ENCODE assay signal across 8 cellular contexts in genomic region chr19:343941-344624, GRCh38. TPM values are rescaled to one million over a fixed set of nuclear protein-coding genes. Genes with fewer than 3 reads are reported as not detected.
DNase-seq lines count a peak whose midpoint lies in the region; ATAC-seq, FAIRE-seq and TF ChIP-seq lines count a peak whose summit lies in the region.

No MANE protein-coding gene starts in this region.

- POLR2A ChIA-PET in BJ (lab: Charles Lee), result interaction anchor here (0.6 kb wide), 1 partner anchor 134 kb away, joined by 3 read pairs; no protein-coding TSS in a partner anchor

- peak; percentile 37 for ATAC-seq in HG03432 (IDR thresholded peaks at IDR 0.05; ENCODE audit: unreplicated experiment)

- H3K27ac Mint-ChIP-seq in nephron progenitor cell, result peak overlapping the region; percentile 4

- DNase-seq in BJ (ENCODE audit: low read depth) (no peak), GM19239 (ENCODE audit: insufficient read length, low spot score) (peak; percentile 36), erythroblast (lab: John Stamatoyannopoulos, UW) (peak; percentile 59 to 67), nephron progenitor cell (peak; percentile 69), urothelium cell line (ENCODE audit: low spot score) (peak; percentile 78), NOMO-1 treated with dmso at 0.1 percent for 144 hours (lab: John Stamatoyannopoulos, UW; ENCODE audit: unreplicated experiment) (no peak)
- peak; percentile 27 for DNase-seq in activated CD4-positive, alpha-beta T cell treated with anti-CD3 and anti-CD28 coated beads, Interleukin-2, amount 50 U/mL, for 1 hour

- no peaks in the 10 kb centered on the region for H3K27me3 ChIP-seq in BJ (ENCODE audit: control insufficient read depth, insufficient read depth, low read length)

- H3K4me3 ChIP-seq in BJ (ENCODE audit: low read depth, low read length), result peak overlapping the region; percentile 59

- TF ChIP-seq CTCF in BJ (IDR thresholded peaks at IDR 0.05; ENCODE audit: insufficient read depth, low read depth, low read length) (no peak), nephron progenitor cell (IDR thresholded peaks at IDR 0.05) (no peak)

- peaks cover 30% of the 10 kb centered on the region for H3K9me3 Mint-ChIP-seq in nephron progenitor cell

- H3K36me3 ChIP-seq in BJ (ENCODE audit: control insufficient read depth, insufficient read depth, low read length), result peaks cover 6% of the 10 kb centered on the region

- peak overlapping the region; percentile 88 for H3K4me3 Mint-ChIP-seq in nephron progenitor cell

- CTCF ChIA-PET in BJ (lab: Yijun Ruan, JAX), result interaction anchor here (0.6 to 1.5 kb wide), 3 partner anchors 48 to 336 kb away, joined by 3 to 7 read pairs (median 3); no protein-coding TSS in a partner anchor

- FAIRE-seq in GM19239 (lab: Jason Lieb, UNC) (no peak), urothelium cell line (lab: Jason Lieb, UNC) (no peak)

- peaks cover 36% of the 10 kb centered on the region for H3K4me1 Mint-ChIP-seq in nephron progenitor cell

- peaks cover 34% of the 10 kb centered on the region for H3K27me3 Mint-ChIP-seq in nephron progenitor cell (ENCODE audit: low read depth, poor library complexity)

- TF ChIP-seq POLR2A in erythroblast (IDR thresholded peaks at IDR 0.05; ENCODE audit: low read length), result no peak

- H3K36me3 Mint-ChIP-seq in nephron progenitor cell (ENCODE audit: low read depth), result peaks cover 48% of the 10 kb centered on the region

RNA-seq across cellular contexts. Expression of gene MIER2, which starts 0.5 kb away (rescaled TPM):
- polyA plus RNA-seq in BJ (2011; rRNA removed), result 14.8 and 16.2 TPM in 2 replicates
- 50.6 and 55.4 TPM in 2 replicates for polyA minus RNA-seq in BJ (2011; rRNA and poly(A)+ RNA removed)

RNA-seq across cellular contexts. Expression of gene PLPP2, which starts 52.9 kb away (rescaled TPM):
- 3.8 and 6.7 TPM in 2 replicates for polyA plus RNA-seq in BJ (2011; rRNA removed)
- polyA minus RNA-seq in BJ (2011; rRNA and poly(A)+ RNA removed), result 4.7 and 6.5 TPM in 2 replicates

Comparison
In these comparisons a context has a peak if more than half of its experiments do, and no peak if none do; other contexts are left out.
1. DNase-seq: peak in GM19239 (single experiment), activated CD4-positive, alpha-beta T cell treated with anti-CD3 and anti-CD28 coated beads, Interleukin-2, amount 50 U/mL, for 1 hour (single experiment), erythroblast (2 of 2), nephron progenitor cell (single experiment) and urothelium cell line (single experiment); none in BJ (single experiment) and NOMO-1 treated with dmso at 0.1 percent for 144 hours (single experiment).